1 cellular context compared by ENCODE assay signal in genomic region chr11:61429691-61430582, GRCh38.
TF ChIP-seq lines count a peak whose summit lies in the region.

A gene with protein sequence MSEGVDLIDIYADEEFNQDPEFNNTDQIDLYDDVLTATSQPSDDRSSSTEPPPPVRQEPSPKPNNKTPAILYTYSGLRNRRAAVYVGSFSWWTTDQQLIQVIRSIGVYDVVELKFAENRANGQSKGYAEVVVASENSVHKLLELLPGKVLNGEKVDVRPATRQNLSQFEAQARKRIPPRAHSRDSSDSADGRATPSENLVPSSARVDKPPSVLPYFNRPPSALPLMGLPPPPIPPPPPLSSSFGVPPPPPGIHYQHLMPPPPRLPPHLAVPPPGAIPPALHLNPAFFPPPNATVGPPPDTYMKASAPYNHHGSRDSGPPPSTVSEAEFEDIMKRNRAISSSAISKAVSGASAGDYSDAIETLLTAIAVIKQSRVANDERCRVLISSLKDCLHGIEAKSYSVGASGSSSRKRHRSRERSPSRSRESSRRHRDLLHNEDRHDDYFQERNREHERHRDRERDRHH (minus strand): TSS chr11:61429975. CDS start chr11:61429235, 740 bp downstream.
TSS of gene SDHAF2 (plus strand) at chr11:61430124. CDS start at chr11:61430147, 23 bp downstream.

TF ChIP-seq in HepG2, 621 proteins besides CTCF, POLR2A, EP300 and RAD21 (continued from another document and continues in another):
- TF ChIP-seq, protein P1, sequence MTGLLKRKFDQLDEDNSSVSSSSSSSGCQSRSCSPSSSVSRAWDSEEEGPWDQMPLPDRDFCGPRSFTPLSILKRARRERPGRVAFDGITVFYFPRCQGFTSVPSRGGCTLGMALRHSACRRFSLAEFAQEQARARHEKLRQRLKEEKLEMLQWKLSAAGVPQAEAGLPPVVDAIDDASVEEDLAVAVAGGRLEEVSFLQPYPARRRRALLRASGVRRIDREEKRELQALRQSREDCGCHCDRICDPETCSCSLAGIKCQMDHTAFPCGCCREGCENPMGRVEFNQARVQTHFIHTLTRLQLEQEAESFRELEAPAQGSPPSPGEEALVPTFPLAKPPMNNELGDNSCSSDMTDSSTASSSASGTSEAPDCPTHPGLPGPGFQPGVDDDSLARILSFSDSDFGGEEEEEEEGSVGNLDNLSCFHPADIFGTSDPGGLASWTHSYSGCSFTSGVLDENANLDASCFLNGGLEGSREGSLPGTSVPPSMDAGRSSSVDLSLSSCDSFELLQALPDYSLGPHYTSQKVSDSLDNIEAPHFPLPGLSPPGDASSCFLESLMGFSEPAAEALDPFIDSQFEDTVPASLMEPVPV (CRISPR knock-in tag; IDR thresholded peaks at IDR 0.05) = 0 out of 2 replicates have a peak, but pooled peaks have one; percentile 47
- TF ChIP-seq TEAD3 (CRISPR knock-in tag; optimal IDR thresholded peaks at IDR 0.05; ENCODE audit: borderline replicate concordance) (peak; percentile 32), ZSCAN12 (CRISPR knock-in tag; IDR thresholded peaks at IDR 0.05) (0 out of 2 replicates have a peak, but pooled peaks have one; percentile 39), NR3C1 (CRISPR knock-in tag; IDR thresholded peaks at IDR 0.05) (no peak), TCF12 (IDR thresholded peaks at IDR 0.05) (no peak), TCF12 (CRISPR knock-in tag; IDR thresholded peaks at IDR 0.05) (peak; percentile 81; the same call in 1 of the 2 replicates), PHF8 (CRISPR knock-in tag; IDR thresholded peaks at IDR 0.05) (peak; percentile 94), ZNF616 (CRISPR knock-in tag; IDR thresholded peaks at IDR 0.05; ENCODE audit: low read depth) (peak; percentile 14), PHF21A (CRISPR knock-in tag; IDR thresholded peaks at IDR 0.05) (peak; percentile 72; the same call in 1 of the 2 replicates), NFKB2 (CRISPR knock-in tag; IDR thresholded peaks at IDR 0.05; ENCODE audit: borderline replicate concordance) (peak; percentile 73), ZNF138 (CRISPR knock-in tag; IDR thresholded peaks at IDR 0.05; ENCODE audit: low read depth) (0 out of 2 replicates have a peak, but pooled peaks have one; percentile 24), TAF15 (IDR thresholded peaks at IDR 0.05; ENCODE audit: low read depth, low read length, poor library complexity, severe bottlenecking) (no peak), RBFOX2 (IDR thresholded peaks at IDR 0.05; ENCODE audit: low read depth, low read length) (peak; percentile 98), ZSCAN25 (CRISPR knock-in tag; IDR thresholded peaks at IDR 0.05) (no peak; the same call in 1 of the 2 replicates), ATAD3A (CRISPR knock-in tag; IDR thresholded peaks at IDR 0.05) (no peak; the same call in 1 of the 2 replicates), ZNF225 (CRISPR knock-in tag; IDR thresholded peaks at IDR 0.05) (no peak; the same call in none of the 2 replicates), HMG20B (CRISPR knock-in tag; conservative IDR thresholded peaks at IDR 0.05) (no peak), ZNF788 (CRISPR knock-in tag; IDR thresholded peaks at IDR 0.05; ENCODE audit: borderline replicate concordance) (peak; percentile 65; the same call in 1 of the 2 replicates), FOXC1 (CRISPR knock-in tag; IDR thresholded peaks at IDR 0.05; ENCODE audit: borderline replicate concordance) (peak; percentile 68; the same call in 1 of the 2 replicates), HOXA3 (CRISPR knock-in tag; IDR thresholded peaks at IDR 0.05) (peak; percentile 91), NFYB (CRISPR knock-in tag; IDR thresholded peaks at IDR 0.05) (peak; percentile 34; the same call in 1 of the 2 replicates), HBP1 (CRISPR knock-in tag; IDR thresholded peaks at IDR 0.05; ENCODE audit: low read depth) (no peak), ELF3 (CRISPR knock-in tag; IDR thresholded peaks at IDR 0.05) (peak; percentile 81), MXD3 (CRISPR knock-in tag; IDR thresholded peaks at IDR 0.05) (peak; percentile 34), CREB1 (IDR thresholded peaks at IDR 0.05) (peak; percentile 82), CREB1 (CRISPR knock-in tag; IDR thresholded peaks at IDR 0.05) (peak; percentile 81), ZNF670 (CRISPR knock-in tag; IDR thresholded peaks at IDR 0.05; ENCODE audit: borderline replicate concordance) (peak; percentile 96), ZFP41 (CRISPR knock-in tag; IDR thresholded peaks at IDR 0.05; ENCODE audit: borderline replicate concordance) (peak; percentile 71; the same call in 1 of the 2 replicates), FOXA1 (IDR thresholded peaks at IDR 0.05) (no peak), FOXA1 (CRISPR knock-in tag; IDR thresholded peaks at IDR 0.05) (no peak), ZNF607 (CRISPR knock-in tag; IDR thresholded peaks at IDR 0.05; ENCODE audit: borderline replicate concordance) (peak; percentile 75; the same call in 1 of the 2 replicates), ZNF816 (CRISPR knock-in tag; IDR thresholded peaks at IDR 0.05; ENCODE audit: borderline replicate concordance) (peak; percentile 92), ZBTB8A (CRISPR knock-in tag; IDR thresholded peaks at IDR 0.05; ENCODE audit: borderline replicate concordance, low read depth) (peak; percentile 46; the same call in 1 of the 2 replicates), JARID2 (CRISPR knock-in tag; IDR thresholded peaks at IDR 0.05; ENCODE audit: insufficient replicate concordance) (no peak), ZNF333 (CRISPR knock-in tag; IDR thresholded peaks at IDR 0.05; ENCODE audit: borderline replicate concordance) (peak; percentile 93), NFE2 (CRISPR knock-in tag; IDR thresholded peaks at IDR 0.05) (no peak), MYC (CRISPR knock-in tag; IDR thresholded peaks at IDR 0.05; ENCODE audit: borderline replicate concordance) (peak; percentile 75), HCFC1 (IDR thresholded peaks at IDR 0.05; ENCODE audit: low read depth, low read length) (peak; percentile 40), SMARCE1 (IDR thresholded peaks at IDR 0.05; ENCODE audit: borderline replicate concordance) (no peak), TMF1 (CRISPR knock-in tag; IDR thresholded peaks at IDR 0.05; ENCODE audit: low read depth) (peak; percentile 52; the same call in 1 of the 2 replicates), THYN1 (CRISPR knock-in tag; IDR thresholded peaks at IDR 0.05; ENCODE audit: borderline replicate concordance, low read depth) (0 out of 2 replicates have a peak, but pooled peaks have one; percentile 31), MED1 (CRISPR knock-in tag; IDR thresholded peaks at IDR 0.05) (peak; percentile 62; the same call in 1 of the 2 replicates)
- TF ChIP-seq, protein P2, sequence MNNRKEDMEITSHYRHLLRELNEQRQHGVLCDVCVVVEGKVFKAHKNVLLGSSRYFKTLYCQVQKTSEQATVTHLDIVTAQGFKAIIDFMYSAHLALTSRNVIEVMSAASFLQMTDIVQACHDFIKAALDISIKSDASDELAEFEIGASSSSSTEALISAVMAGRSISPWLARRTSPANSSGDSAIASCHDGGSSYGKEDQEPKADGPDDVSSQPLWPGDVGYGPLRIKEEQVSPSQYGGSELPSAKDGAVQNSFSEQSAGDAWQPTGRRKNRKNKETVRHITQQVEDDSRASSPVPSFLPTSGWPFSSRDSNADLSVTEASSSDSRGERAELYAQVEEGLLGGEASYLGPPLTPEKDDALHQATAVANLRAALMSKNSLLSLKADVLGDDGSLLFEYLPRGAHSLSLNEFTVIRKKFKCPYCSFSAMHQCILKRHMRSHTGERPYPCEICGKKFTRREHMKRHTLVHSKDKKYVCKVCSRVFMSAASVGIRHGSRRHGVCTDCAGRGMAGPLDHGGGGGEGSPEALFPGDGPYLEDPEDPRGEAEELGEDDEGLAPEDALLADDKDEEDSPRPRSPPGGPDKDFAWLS (CRISPR knock-in tag; IDR thresholded peaks at IDR 0.05; ENCODE audit: borderline replicate concordance) = no peak
- TF ChIP-seq, protein P3, sequence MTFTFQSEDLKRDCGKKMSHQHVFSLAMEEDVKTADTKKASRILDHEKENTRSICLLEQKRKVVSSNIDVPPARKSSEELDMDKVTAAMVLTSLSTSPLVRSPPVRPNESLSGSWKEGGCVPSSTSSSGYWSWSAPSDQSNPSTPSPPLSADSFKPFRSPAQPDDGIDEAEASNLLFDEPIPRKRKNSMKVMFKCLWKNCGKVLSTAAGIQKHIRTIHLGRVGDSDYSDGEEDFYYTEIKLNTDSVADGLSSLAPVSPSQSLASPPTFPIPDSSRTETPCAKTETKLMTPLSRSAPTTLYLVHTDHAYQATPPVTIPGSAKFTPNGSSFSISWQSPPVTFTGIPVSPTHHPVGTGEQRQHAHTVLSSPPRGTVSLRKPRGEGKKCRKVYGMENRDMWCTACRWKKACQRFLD (CRISPR knock-in tag; IDR thresholded peaks at IDR 0.05; ENCODE audit: borderline replicate concordance) = peak; percentile 96; the same call in 1 of the 2 replicates
- TF ChIP-seq, protein P4, sequence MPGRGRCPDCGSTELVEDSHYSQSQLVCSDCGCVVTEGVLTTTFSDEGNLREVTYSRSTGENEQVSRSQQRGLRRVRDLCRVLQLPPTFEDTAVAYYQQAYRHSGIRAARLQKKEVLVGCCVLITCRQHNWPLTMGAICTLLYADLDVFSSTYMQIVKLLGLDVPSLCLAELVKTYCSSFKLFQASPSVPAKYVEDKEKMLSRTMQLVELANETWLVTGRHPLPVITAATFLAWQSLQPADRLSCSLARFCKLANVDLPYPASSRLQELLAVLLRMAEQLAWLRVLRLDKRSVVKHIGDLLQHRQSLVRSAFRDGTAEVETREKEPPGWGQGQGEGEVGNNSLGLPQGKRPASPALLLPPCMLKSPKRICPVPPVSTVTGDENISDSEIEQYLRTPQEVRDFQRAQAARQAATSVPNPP (CRISPR knock-in tag; IDR thresholded peaks at IDR 0.05) = peak; percentile 81
- TF ChIP-seq, protein P5, sequence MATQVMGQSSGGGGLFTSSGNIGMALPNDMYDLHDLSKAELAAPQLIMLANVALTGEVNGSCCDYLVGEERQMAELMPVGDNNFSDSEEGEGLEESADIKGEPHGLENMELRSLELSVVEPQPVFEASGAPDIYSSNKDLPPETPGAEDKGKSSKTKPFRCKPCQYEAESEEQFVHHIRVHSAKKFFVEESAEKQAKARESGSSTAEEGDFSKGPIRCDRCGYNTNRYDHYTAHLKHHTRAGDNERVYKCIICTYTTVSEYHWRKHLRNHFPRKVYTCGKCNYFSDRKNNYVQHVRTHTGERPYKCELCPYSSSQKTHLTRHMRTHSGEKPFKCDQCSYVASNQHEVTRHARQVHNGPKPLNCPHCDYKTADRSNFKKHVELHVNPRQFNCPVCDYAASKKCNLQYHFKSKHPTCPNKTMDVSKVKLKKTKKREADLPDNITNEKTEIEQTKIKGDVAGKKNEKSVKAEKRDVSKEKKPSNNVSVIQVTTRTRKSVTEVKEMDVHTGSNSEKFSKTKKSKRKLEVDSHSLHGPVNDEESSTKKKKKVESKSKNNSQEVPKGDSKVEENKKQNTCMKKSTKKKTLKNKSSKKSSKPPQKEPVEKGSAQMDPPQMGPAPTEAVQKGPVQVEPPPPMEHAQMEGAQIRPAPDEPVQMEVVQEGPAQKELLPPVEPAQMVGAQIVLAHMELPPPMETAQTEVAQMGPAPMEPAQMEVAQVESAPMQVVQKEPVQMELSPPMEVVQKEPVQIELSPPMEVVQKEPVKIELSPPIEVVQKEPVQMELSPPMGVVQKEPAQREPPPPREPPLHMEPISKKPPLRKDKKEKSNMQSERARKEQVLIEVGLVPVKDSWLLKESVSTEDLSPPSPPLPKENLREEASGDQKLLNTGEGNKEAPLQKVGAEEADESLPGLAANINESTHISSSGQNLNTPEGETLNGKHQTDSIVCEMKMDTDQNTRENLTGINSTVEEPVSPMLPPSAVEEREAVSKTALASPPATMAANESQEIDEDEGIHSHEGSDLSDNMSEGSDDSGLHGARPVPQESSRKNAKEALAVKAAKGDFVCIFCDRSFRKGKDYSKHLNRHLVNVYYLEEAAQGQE (IDR thresholded peaks at IDR 0.05; ENCODE audit: borderline replicate concordance in 1 of 2, low read depth in 1 of 2, low read length in 2 of 2) = no peak; a peak in 1 of 4 replicates
- TF ChIP-seq, protein P6, sequence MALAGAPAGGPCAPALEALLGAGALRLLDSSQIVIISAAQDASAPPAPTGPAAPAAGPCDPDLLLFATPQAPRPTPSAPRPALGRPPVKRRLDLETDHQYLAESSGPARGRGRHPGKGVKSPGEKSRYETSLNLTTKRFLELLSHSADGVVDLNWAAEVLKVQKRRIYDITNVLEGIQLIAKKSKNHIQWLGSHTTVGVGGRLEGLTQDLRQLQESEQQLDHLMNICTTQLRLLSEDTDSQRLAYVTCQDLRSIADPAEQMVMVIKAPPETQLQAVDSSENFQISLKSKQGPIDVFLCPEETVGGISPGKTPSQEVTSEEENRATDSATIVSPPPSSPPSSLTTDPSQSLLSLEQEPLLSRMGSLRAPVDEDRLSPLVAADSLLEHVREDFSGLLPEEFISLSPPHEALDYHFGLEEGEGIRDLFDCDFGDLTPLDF (CRISPR knock-in tag; IDR thresholded peaks at IDR 0.05) = peak; percentile 89
- TF ChIP-seq, protein P7, sequence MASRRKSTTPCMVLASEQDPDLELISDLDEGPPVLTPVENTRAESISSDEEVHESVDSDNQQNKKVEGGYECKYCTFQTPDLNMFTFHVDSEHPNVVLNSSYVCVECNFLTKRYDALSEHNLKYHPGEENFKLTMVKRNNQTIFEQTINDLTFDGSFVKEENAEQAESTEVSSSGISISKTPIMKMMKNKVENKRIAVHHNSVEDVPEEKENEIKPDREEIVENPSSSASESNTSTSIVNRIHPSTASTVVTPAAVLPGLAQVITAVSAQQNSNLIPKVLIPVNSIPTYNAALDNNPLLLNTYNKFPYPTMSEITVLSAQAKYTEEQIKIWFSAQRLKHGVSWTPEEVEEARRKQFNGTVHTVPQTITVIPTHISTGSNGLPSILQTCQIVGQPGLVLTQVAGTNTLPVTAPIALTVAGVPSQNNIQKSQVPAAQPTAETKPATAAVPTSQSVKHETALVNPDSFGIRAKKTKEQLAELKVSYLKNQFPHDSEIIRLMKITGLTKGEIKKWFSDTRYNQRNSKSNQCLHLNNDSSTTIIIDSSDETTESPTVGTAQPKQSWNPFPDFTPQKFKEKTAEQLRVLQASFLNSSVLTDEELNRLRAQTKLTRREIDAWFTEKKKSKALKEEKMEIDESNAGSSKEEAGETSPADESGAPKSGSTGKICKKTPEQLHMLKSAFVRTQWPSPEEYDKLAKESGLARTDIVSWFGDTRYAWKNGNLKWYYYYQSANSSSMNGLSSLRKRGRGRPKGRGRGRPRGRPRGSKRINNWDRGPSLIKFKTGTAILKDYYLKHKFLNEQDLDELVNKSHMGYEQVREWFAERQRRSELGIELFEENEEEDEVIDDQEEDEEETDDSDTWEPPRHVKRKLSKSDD (CRISPR knock-in tag; IDR thresholded peaks at IDR 0.05; ENCODE audit: low read depth) = 0 out of 2 replicates have a peak, but pooled peaks have one; percentile 18
